Comparison of ENCODE assay signal across 2 cellular contexts in genomic region chr9:126395439-126396212, GRCh38.
TF ChIP-seq lines count a peak whose summit lies in the region.

No MANE protein-coding gene starts in this region.

TF ChIP-seq in liver, 16 proteins besides CTCF, POLR2A, EP300 and RAD21 (continued from another document):
- TF ChIP-seq REST (IDR thresholded peaks at IDR 0.05), result no peak
- peak; percentile 99 to 100 for TF ChIP-seq RXRA (IDR thresholded peaks at IDR 0.05)
- TF ChIP-seq FOXA2 (IDR thresholded peaks at IDR 0.05), result no peak
TF ChIP-seq in liver: peak in this region for 8.

TF ChIP-seq in HepG2, 621 proteins besides CTCF, POLR2A, EP300 and RAD21 (continued from another document):
- TF ChIP-seq NFYB (CRISPR knock-in tag; IDR thresholded peaks at IDR 0.05) (no peak), NFAT5 (CRISPR knock-in tag; IDR thresholded peaks at IDR 0.05) (no peak), ZSCAN25 (CRISPR knock-in tag; IDR thresholded peaks at IDR 0.05) (no peak), MED13 (CRISPR knock-in tag; IDR thresholded peaks at IDR 0.05) (no peak), ZNF749 (CRISPR knock-in tag; IDR thresholded peaks at IDR 0.05; ENCODE audit: borderline replicate concordance) (no peak), ZNF510 (CRISPR knock-in tag; IDR thresholded peaks at IDR 0.05; ENCODE audit: low read depth) (no peak), ZNF343 (CRISPR knock-in tag; IDR thresholded peaks at IDR 0.05) (no peak), SNAPC2 (CRISPR knock-in tag; IDR thresholded peaks at IDR 0.05) (no peak), TOE1 (CRISPR knock-in tag; IDR thresholded peaks at IDR 0.05) (no peak), ZNF318 (CRISPR knock-in tag; IDR thresholded peaks at IDR 0.05) (no peak)
